Comparison of ENCODE assay signal across 12 cellular contexts in the genomic region with DNA sequence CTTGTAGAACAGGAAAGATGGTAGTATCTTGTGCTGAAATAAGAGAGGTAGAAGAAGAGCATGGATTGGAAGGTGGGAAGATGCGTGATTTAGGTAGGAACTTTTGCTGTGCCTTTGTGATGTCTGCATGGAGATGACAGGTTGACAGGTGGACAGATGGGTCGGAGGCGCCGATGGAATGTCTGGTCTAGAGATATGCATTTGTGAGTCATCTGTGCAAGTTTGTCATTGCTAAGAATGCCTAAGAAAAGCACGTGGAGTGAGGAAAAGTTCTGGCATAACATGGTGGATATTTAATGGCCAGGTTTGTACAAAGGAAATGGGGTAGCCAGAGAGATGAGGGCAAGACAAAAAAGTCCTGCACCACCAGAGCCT.
"Had no signal": no experiment of that assay in that cellular context is flagged by ENCODE, and none has a peak within 500 bp of the region (broad histone marks: within the 10 kb centered on the region; RNA-seq: fewer than 3 reads in every experiment).

No MANE protein-coding gene starts in this region.

- H3K9me3 ChIP-seq: heart right ventricle had no signal

- H3K36me3 ChIP-seq: heart right ventricle had no signal

- DNase-seq: activated CD4-positive, alpha-beta T cell treated with anti-CD3 and anti-CD28 coated beads, Interleukin-2, amount 50 U/mL, for 1 hour; activated T-cell treated with anti-CD3 and anti-CD28 coated beads for 4 hours; amniotic stem cell; foreskin melanocyte; heart right ventricle; stimulated activated CD4-positive, alpha-beta T cell treated with anti-CD3 and anti-CD28 coated beads, Interleukin-15, amount 100 ng/mL, for 24 hours; stimulated activated CD4-positive, alpha-beta T cell treated with anti-CD3 and anti-CD28 coated beads, Interleukin-4, amount 100 ng/mL, for 24 hours; stimulated activated naive CD8-positive, alpha-beta T cell treated with anti-CD3 and anti-CD28 coated beads, Interleukin-15, amount 100 ng/mL, for 72 hours had no signal

- H3K27me3 ChIP-seq: heart right ventricle had no signal

- H3K4me3 ChIP-seq: heart right ventricle had no signal

- FAIRE-seq: bronchial epithelial cell, colon, keratinocyte had no signal

- H3K27ac ChIP-seq: heart right ventricle had no signal

- ATAC-seq: activated T-helper 17 cell treated with anti-CD3 and anti-CD28 coated beads, Interleukin-2, amount 50 U/mL, for 72 hours; heart right ventricle; stimulated activated naive CD8-positive, alpha-beta T cell treated with anti-CD3 and anti-CD28 coated beads, Interleukin-15, amount 100 ng/mL, for 72 hours had no signal
